In genomic region chr10:85720931-85721330, GRCh38 we compare ENCODE assay signal across 27 cellular contexts.
"Had no signal": no experiment of that assay in that cellular context is flagged by ENCODE, and none has a peak within 500 bp of the region (broad histone marks: within the 10 kb centered on the region; RNA-seq: fewer than 3 reads in every experiment).

No MANE protein-coding gene starts in this region.

- H2AFZ ChIP-seq: neural progenitor cell, parathyroid adenoma had no signal

- H3K27ac Mint-ChIP-seq: nephron; neural progenitor cell; progenitor cell of endocrine pancreas; stimulated activated effector memory CD8-positive, alpha-beta T cell treated with anti-CD3 and anti-CD28 coated beads, Interleukin-12 subunit alpha, Interleukin-12 subunit beta, amount 100 ng/mL, for 72 hours; stimulated activated naive B cell treated with anti-CD40 and anti-IgM and Interleukin-4, amounts not matched to agents 10 μg/mL and 1 μg/mL and 100 μg/mL, for 72 hours; stimulated activated naive CD8-positive, alpha-beta T cell treated with anti-CD3 and anti-CD28 coated beads, Interleukin-15, Interleukin-2, amounts not matched to agents 100 ng/mL and 50 ng/mL, for 24 hours had no signal

- H3K36me3 Mint-ChIP-seq: neural progenitor cell; stimulated activated effector memory CD8-positive, alpha-beta T cell treated with anti-CD3 and anti-CD28 coated beads, Interleukin-12 subunit alpha, Interleukin-12 subunit beta, amount 100 ng/mL, for 72 hours; stimulated activated naive B cell treated with anti-CD40 and anti-IgM and Interleukin-4, amounts not matched to agents 10 μg/mL and 1 μg/mL and 100 μg/mL, for 72 hours had no signal

- H3K36me3 ChIP-seq: neural progenitor cell, ovary, right lobe of liver, sigmoid colon, stomach, thoracic aorta, thyroid gland, upper lobe of left lung, vagina had no signal

- H3K9me3 ChIP-seq: ovary, psoas muscle, right lobe of liver, sigmoid colon, thoracic aorta, thyroid gland, vagina had no signal

- H3K27me3 ChIP-seq: neural progenitor cell, ovary, right lobe of liver, sigmoid colon, stomach, thyroid gland, tibial nerve, upper lobe of left lung, vagina had no signal

- H3K79me2 ChIP-seq: parathyroid adenoma had no signal

- H3K9ac ChIP-seq: neural progenitor cell, parathyroid adenoma had no signal

- H3K27ac ChIP-seq: neural progenitor cell, ovary, parathyroid adenoma, psoas muscle, right lobe of liver, sigmoid colon, stomach, thoracic aorta, thyroid gland, tibial nerve, upper lobe of left lung, vagina had no signal

- H3K4me1 Mint-ChIP-seq: stimulated activated effector memory CD8-positive, alpha-beta T cell treated with anti-CD3 and anti-CD28 coated beads, Interleukin-12 subunit alpha, Interleukin-12 subunit beta, amount 100 ng/mL, for 72 hours; stimulated activated naive B cell treated with anti-CD40 and anti-IgM and Interleukin-4, amounts not matched to agents 10 μg/mL and 1 μg/mL and 100 μg/mL, for 72 hours had no signal

- H3K27me3 Mint-ChIP-seq: progenitor cell of endocrine pancreas; stimulated activated naive B cell treated with anti-CD40 and anti-IgM and Interleukin-4, amounts not matched to agents 10 μg/mL and 1 μg/mL and 100 μg/mL, for 72 hours; stimulated activated naive CD8-positive, alpha-beta T cell treated with anti-CD3 and anti-CD28 coated beads, Interleukin-15, Interleukin-2, amounts not matched to agents 100 ng/mL and 50 ng/mL, for 24 hours had no signal

- ATAC-seq: psoas muscle; right cardiac atrium; right lobe of liver; stimulated activated effector memory CD8-positive, alpha-beta T cell treated with anti-CD3 and anti-CD28 coated beads, Interleukin-12 subunit alpha, Interleukin-12 subunit beta, amount 100 ng/mL, for 72 hours; stimulated activated naive B cell treated with anti-CD40 and anti-IgM and Interleukin-4, amounts not matched to agents 10 μg/mL and 1 μg/mL and 100 μg/mL, for 72 hours had no signal

- H3K9me3 Mint-ChIP-seq: nephron; stimulated activated naive CD8-positive, alpha-beta T cell treated with anti-CD3 and anti-CD28 coated beads, Interleukin-15, Interleukin-2, amounts not matched to agents 100 ng/mL and 50 ng/mL, for 24 hours had no signal

- DNase-seq: occipital lobe; ovary; posterior cingulate gyrus; psoas muscle; right cardiac atrium; right lobe of liver; sigmoid colon; small intestine; stimulated activated CD4-positive, alpha-beta T cell treated with anti-CD3 and anti-CD28 coated beads, Interleukin-15, amount 100 ng/mL, for 24 hours; stimulated activated CD4-positive, alpha-beta T cell treated with anti-CD3 and anti-CD28 coated beads, Interleukin-2, amount 100 ng/mL, for 24 hours; stimulated activated CD4-positive, alpha-beta T cell treated with anti-CD3 and anti-CD28 coated beads, Interleukin-2, amount 100 ng/mL, for 48 hours; stimulated activated CD4-positive, alpha-beta T cell treated with anti-CD3 and anti-CD28 coated beads, Interleukin-4, amount 100 ng/mL, for 24 hours; stimulated activated naive B cell treated with anti-CD40 and anti-IgM and Interleukin-4, amounts not matched to agents 10 μg/mL and 1 μg/mL and 100 μg/mL, for 72 hours; stimulated activated naive CD4-positive, alpha-beta T cell treated with Interleukin-2 at 50 U/mL for 16 hours; stomach; thyroid gland; trophoblast cell; upper lobe of left lung had no signal

- H3K4me3 ChIP-seq: neural progenitor cell, ovary, psoas muscle, right lobe of liver, sigmoid colon, stomach, thoracic aorta, thyroid gland, tibial nerve, upper lobe of left lung, vagina had no signal

- H3K4me2 ChIP-seq: neural progenitor cell had no signal

- H3K4me3 Mint-ChIP-seq: nephron; neural progenitor cell; stimulated activated effector memory CD8-positive, alpha-beta T cell treated with anti-CD3 and anti-CD28 coated beads, Interleukin-12 subunit alpha, Interleukin-12 subunit beta, amount 100 ng/mL, for 72 hours; stimulated activated naive B cell treated with anti-CD40 and anti-IgM and Interleukin-4, amounts not matched to agents 10 μg/mL and 1 μg/mL and 100 μg/mL, for 72 hours; stimulated activated naive CD8-positive, alpha-beta T cell treated with anti-CD3 and anti-CD28 coated beads, Interleukin-15, Interleukin-2, amounts not matched to agents 100 ng/mL and 50 ng/mL, for 24 hours had no signal

- H3K4me1 ChIP-seq: neural progenitor cell, parathyroid adenoma, psoas muscle, right lobe of liver, sigmoid colon, stomach, thyroid gland, tibial nerve, upper lobe of left lung, vagina had no signal
